ENCODE assay signal across 8 cellular contexts in the genomic region with DNA sequence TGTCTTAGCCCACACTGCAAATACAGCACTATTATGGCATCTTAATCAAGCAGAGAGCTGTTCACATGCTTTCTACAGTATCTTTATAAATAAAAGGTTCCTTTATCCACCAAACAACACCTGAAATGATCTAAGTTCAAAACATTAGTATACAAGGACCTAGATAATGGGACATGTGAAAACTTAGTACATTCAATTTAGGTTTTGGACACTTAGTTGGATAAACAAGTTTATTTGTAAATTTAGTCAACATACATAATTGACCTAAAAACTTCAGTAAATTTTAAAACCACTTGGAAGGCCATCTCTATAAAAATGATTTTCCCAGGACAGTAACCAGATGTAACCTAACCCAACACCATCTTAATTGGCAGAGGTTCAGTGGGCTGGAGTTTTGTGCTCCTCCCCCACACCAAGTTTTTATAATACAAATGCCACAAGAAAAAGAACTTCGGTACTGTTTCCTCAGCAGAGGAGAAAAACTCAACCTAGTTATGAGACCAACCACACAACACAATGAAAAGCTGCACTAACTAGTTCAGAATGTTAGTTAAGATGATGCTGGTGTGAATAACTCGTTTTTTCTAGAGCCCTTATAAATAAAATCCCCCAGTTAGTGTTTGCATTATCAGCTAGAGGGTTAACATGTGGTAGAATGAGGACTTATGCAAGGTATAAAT. TPM values are rescaled to one million over a fixed set of nuclear protein-coding genes. Genes with fewer than 3 reads are reported as not detected.
DNase-seq lines count a peak whose midpoint lies in the region; ATAC-seq, FAIRE-seq and TF ChIP-seq lines count a peak whose summit lies in the region.

No MANE protein-coding gene starts in this region.

- CTCF ChIA-PET in A549 (lab: Yijun Ruan, JAX) = interaction anchor here (0.6 to 9.7 kb wide), 22 partner anchors 9 to 215 kb away, joined by 3 to 131 read pairs (median 4); a partner anchor contains a TSS

- H3K27ac Mint-ChIP-seq in IgD-negative memory B cell = peak overlapping the region; percentile 23 to 89 (median 87)

- peaks cover 26 to 33% (median 27%) of the 10 kb centered on the region in 3 donors for H3K4me1 Mint-ChIP-seq in IgD-negative memory B cell

- H3K27me3 ChIP-seq in mucosa of rectum (ENCODE audit: control insufficient read depth in 2 of 2, insufficient read depth in 2 of 2, low read length in 2 of 2) = no peaks in the 10 kb centered on the region

- peak overlapping the region in 1 of 2 donors; percentile 99 for H3K9ac ChIP-seq in mucosa of rectum (ENCODE audit: low read depth in 1 of 2, low read length in 2 of 2)

- TF ChIP-seq EP300 in A549 (IDR thresholded peaks at IDR 0.05) = no peak

- H3K4me3 ChIP-seq in A549 (peak overlapping the region; percentile 69), cardiac fibroblast (replicated peaks in 1 of 2; ENCODE audit: low read depth in 2 of 2, low read length in 2 of 2) (peak overlapping the region; percentile 83 to 90), mucosa of rectum (ENCODE audit: low read length in 2 of 2) (peak overlapping the region; percentile 88 to 89)

- H3K36me3 Mint-ChIP-seq in IgD-negative memory B cell = peaks cover 5% of the 10 kb centered on the region

- H3K27ac ChIP-seq in A549 (no peak overlapping the region), mucosa of rectum (ENCODE audit: low read depth in 2 of 2, low read length in 2 of 2) (no peak overlapping the region)

- TF ChIP-seq CTCF in A549 (IDR thresholded peaks at IDR 0.05) (no peak), cardiac fibroblast (IDR thresholded peaks at IDR 0.05; ENCODE audit: low read depth, low read length) (no peak)

- H3K9me3 ChIP-seq in A549 (no peaks in the 10 kb centered on the region), mucosa of rectum (ENCODE audit: control insufficient read depth in 2 of 2, low read length in 2 of 2) (no peaks in the 10 kb centered on the region)

- no peak for FAIRE-seq in A549 (lab: Jason Lieb, UNC)

- POLR2A ChIA-PET in A549 (lab: Yijun Ruan, JAX) = interaction anchor here (0.9 to 4.2 kb wide), 3 partner anchors 13 to 101 kb away, joined by 3 to 40 read pairs (median 9); a partner anchor contains a TSS

- H3K9me3 Mint-ChIP-seq in IgD-negative memory B cell = peaks cover 0 to 4% (median 2%) of the 10 kb centered on the region in 3 donors

- peak overlapping the region; percentile 82 to 99 (median 91) for H3K4me3 Mint-ChIP-seq in IgD-negative memory B cell

- ATAC-seq in A549 (no peak), HG02938 (IDR thresholded peaks at IDR 0.05; ENCODE audit: unreplicated experiment) (no peak)

- DNase-seq in A549 (ENCODE audit: low read depth in 1 of 2, low spot score in 1 of 2) = no peak
- peak; percentile 30 to 55 for DNase-seq in cardiac fibroblast (ENCODE audit: low read depth in 2 of 2)
- DNase-seq in T-helper 9 cell = no peak
- no peak for DNase-seq in NOMO-1 treated with DMSO at 0.1 percent for 48 hours (lab: John Stamatoyannopoulos, UW; ENCODE audit: unreplicated experiment)
- no peak for DNase-seq in NCI-H1417 treated with DMSO at 0.1 percent for 48 hours (lab: John Stamatoyannopoulos, UW)

- no peak for TF ChIP-seq POLR2A in A549 (IDR thresholded peaks at IDR 0.05; ENCODE audit: low read length)

- peaks cover 20 to 21% of the 10 kb centered on the region in 2 donors for H3K36me3 ChIP-seq in mucosa of rectum (ENCODE audit: control insufficient read depth in 2 of 2, insufficient read depth in 2 of 2, low read length in 2 of 2)

- WGBS in A549 (ENCODE audit: missing lambda C conversion rate) = 38% methylated on average over 2 of the region's 2 CpGs

- H3K27me3 Mint-ChIP-seq in IgD-negative memory B cell = no peaks in the 10 kb centered on the region

- no peak for TF ChIP-seq RAD21 in A549 (conservative IDR thresholded peaks at IDR 0.05 in 1 of 2, IDR thresholded peaks at IDR 0.05 in 1 of 2)

- H3K4me1 ChIP-seq in A549 (peaks cover 27% of the 10 kb centered on the region), mucosa of rectum (ENCODE audit: control insufficient read depth in 2 of 2, insufficient read depth in 2 of 2, low read length in 2 of 2) (peaks cover 12 to 22% of the 10 kb centered on the region in 2 donors)

- H3K4me2 ChIP-seq in A549 = peak overlapping the region; percentile 79

TF ChIP-seq in A549, 52 proteins besides CTCF, POLR2A, EP300 and RAD21 (continues in another document):
- TF ChIP-seq KDM5A (IDR thresholded peaks at IDR 0.05) = no peak
- TF ChIP-seq, protein P1, sequence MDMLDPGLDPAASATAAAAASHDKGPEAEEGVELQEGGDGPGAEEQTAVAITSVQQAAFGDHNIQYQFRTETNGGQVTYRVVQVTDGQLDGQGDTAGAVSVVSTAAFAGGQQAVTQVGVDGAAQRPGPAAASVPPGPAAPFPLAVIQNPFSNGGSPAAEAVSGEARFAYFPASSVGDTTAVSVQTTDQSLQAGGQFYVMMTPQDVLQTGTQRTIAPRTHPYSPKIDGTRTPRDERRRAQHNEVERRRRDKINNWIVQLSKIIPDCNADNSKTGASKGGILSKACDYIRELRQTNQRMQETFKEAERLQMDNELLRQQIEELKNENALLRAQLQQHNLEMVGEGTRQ (IDR thresholded peaks at IDR 0.05) = no peak
- TF ChIP-seq, protein P2, sequence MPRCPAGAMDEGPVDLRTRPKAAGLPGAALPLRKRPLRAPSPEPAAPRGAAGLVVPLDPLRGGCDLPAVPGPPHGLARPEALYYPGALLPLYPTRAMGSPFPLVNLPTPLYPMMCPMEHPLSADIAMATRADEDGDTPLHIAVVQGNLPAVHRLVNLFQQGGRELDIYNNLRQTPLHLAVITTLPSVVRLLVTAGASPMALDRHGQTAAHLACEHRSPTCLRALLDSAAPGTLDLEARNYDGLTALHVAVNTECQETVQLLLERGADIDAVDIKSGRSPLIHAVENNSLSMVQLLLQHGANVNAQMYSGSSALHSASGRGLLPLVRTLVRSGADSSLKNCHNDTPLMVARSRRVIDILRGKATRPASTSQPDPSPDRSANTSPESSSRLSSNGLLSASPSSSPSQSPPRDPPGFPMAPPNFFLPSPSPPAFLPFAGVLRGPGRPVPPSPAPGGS (IDR thresholded peaks at IDR 0.05) = no peak
- no peak for TF ChIP-seq NPAS2 (CRISPR knock-in tag; IDR thresholded peaks at IDR 0.05; ENCODE audit: borderline replicate concordance)
- TF ChIP-seq TP53 (CRISPR knock-in tag; IDR thresholded peaks at IDR 0.05) = no peak
- TF ChIP-seq HDAC2 (IDR thresholded peaks at IDR 0.05) = no peak
- TF ChIP-seq ZC3H11A (IDR thresholded peaks at IDR 0.05) = no peak
- no peak for TF ChIP-seq ESRRA (IDR thresholded peaks at IDR 0.05; ENCODE audit: borderline replicate concordance, low read length)
- no peak for TF ChIP-seq ZFP36 (IDR thresholded peaks at IDR 0.05; ENCODE audit: borderline replicate concordance, partially characterized antibody)
- TF ChIP-seq RARB (CRISPR knock-in tag; IDR thresholded peaks at IDR 0.05) = no peak; the same call in 1 of the 2 replicates
- TF ChIP-seq, protein P3, sequence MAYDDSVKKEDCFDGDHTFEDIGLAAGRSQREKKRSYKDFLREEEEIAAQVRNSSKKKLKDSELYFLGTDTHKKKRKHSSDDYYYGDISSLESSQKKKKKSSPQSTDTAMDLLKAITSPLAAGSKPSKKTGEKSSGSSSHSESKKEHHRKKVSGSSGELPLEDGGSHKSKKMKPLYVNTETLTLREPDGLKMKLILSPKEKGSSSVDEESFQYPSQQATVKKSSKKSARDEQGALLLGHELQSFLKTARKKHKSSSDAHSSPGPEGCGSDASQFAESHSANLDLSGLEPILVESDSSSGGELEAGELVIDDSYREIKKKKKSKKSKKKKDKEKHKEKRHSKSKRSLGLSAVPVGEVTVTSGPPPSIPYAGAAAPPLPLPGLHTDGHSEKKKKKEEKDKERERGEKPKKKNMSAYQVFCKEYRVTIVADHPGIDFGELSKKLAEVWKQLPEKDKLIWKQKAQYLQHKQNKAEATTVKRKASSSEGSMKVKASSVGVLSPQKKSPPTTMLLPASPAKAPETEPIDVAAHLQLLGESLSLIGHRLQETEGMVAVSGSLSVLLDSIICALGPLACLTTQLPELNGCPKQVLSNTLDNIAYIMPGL (CRISPR knock-in tag; IDR thresholded peaks at IDR 0.05; ENCODE audit: borderline replicate concordance) = no peak; the same call in 1 of the 2 replicates
- no peak for TF ChIP-seq MAZ (IDR thresholded peaks at IDR 0.05; ENCODE audit: borderline replicate concordance, low read depth, low read length)
- TF ChIP-seq HOXB5 (CRISPR knock-in tag; IDR thresholded peaks at IDR 0.05) = 0 out of 2 replicates have a peak, but pooled peaks have one; percentile 13
- TF ChIP-seq CEBPB (IDR thresholded peaks at IDR 0.05) = no peak
- TF ChIP-seq, protein P4, sequence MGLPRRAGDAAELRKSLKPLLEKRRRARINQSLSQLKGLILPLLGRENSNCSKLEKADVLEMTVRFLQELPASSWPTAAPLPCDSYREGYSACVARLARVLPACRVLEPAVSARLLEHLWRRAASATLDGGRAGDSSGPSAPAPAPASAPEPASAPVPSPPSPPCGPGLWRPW (IDR thresholded peaks at IDR 0.05) = no peak
- no peak for TF ChIP-seq ZNF302 (CRISPR knock-in tag; IDR thresholded peaks at IDR 0.05)
- TF ChIP-seq FOSB (CRISPR knock-in tag; IDR thresholded peaks at IDR 0.05) = 0 out of 2 replicates have a peak, but pooled peaks have one; percentile 52
- TF ChIP-seq HEYL (CRISPR knock-in tag; IDR thresholded peaks at IDR 0.05) = no peak
- TF ChIP-seq MYC (IDR thresholded peaks at IDR 0.05; ENCODE audit: borderline replicate concordance, low read length) = no peak

RNA-seq across cellular contexts. Expression of a gene that starts 7.2 kb away (rescaled TPM):
- polyA plus RNA-seq in A549 (2011; rRNA removed) (34.5 and 40.0 TPM in 2 replicates), A549 (2017; fragmentation: RNase III; extraction: RNeasy Plus Mini Kit Qiagen cat#74134 plus additional on column Dnase treatment) (27.0 to 31.5 TPM (median 29.1 TPM) in 3 replicates), IgD-negative memory B cell (28.6 TPM)
- polyA plus RNA-seq in A549 (2012; cell fraction: cytosol; rRNA removed) = 23.9 and 28.2 TPM in 2 replicates
- 42.4 and 50.7 TPM in 2 replicates for polyA plus RNA-seq in A549 (2012; cell fraction: nucleus; rRNA removed)
- polyA minus RNA-seq in A549 (2011; rRNA and poly(A)+ RNA removed) = 27.2 and 33.9 TPM in 2 replicates

RNA-seq across cellular contexts. Expression of a gene that starts 12.4 kb away (rescaled TPM):
- polyA plus RNA-seq in A549 (2011; rRNA removed) (20.7 and 21.3 TPM in 2 replicates), A549 (2017; fragmentation: RNase III; extraction: RNeasy Plus Mini Kit Qiagen cat#74134 plus additional on column Dnase treatment) (50.9 to 55.6 TPM (median 54.3 TPM) in 3 replicates), IgD-negative memory B cell (18.6 TPM)
- polyA plus RNA-seq in A549 (2012; cell fraction: cytosol; rRNA removed) = 70.7 and 89.2 TPM in 2 replicates
- 111 and 163 TPM in 2 replicates for polyA plus RNA-seq in A549 (2012; cell fraction: nucleus; rRNA removed)
- 18.7 and 33.3 TPM in 2 replicates for polyA minus RNA-seq in A549 (2011; rRNA and poly(A)+ RNA removed)

RNA-seq across cellular contexts. Expression of a gene that starts 56.1 kb away (rescaled TPM):
- 19.8 and 20.6 TPM in 2 replicates for polyA plus RNA-seq in A549 (2011; rRNA removed)
- polyA plus RNA-seq in A549 (2012; cell fraction: cytosol; rRNA removed) = 17.2 and 22.1 TPM in 2 replicates
- polyA plus RNA-seq in A549 (2012; cell fraction: nucleus; rRNA removed) = 77.1 and 140 TPM in 2 replicates
- polyA plus RNA-seq in A549 (2017; fragmentation: RNase III; extraction: RNeasy Plus Mini Kit Qiagen cat#74134 plus additional on column Dnase treatment) = 30.1 to 37.4 TPM (median 36.0 TPM) in 3 replicates
- polyA minus RNA-seq in A549 (2011; rRNA and poly(A)+ RNA removed) = 53.3 and 59.6 TPM in 2 replicates
- 0.48 TPM for polyA plus RNA-seq in IgD-negative memory B cell

Comparison
In these comparisons a context has a peak if more than half of its experiments do, and no peak if none do; other contexts are left out.
1. DNase-seq: peak in cardiac fibroblast (2 of 2); none in A549 (0 of 2), T-helper 9 cell (single experiment), NOMO-1 treated with DMSO at 0.1 percent for 48 hours (single experiment) and NCI-H1417 treated with DMSO at 0.1 percent for 48 hours (single experiment).
2. RNA of a gene that starts 56.1 kb away (polyA plus RNA-seq): 17.2 to 140 TPM in A549; 0.48 TPM in IgD-negative memory B cell (single experiment); every median in the first group is over 10 times any median in the second.
3. Peak in every context shown above with its lines, with median percentiles within 50 percentile points of each other: H3K4me3 ChIP-seq.